ENCODE assay signal across 8 cellular contexts in genomic region chr2:112048887-112049286, GRCh38. TPM values are rescaled to one million over a fixed set of nuclear protein-coding genes. Genes with fewer than 3 reads are reported as not detected.
DNase-seq lines count a peak whose midpoint lies in the region; ATAC-seq, FAIRE-seq and TF ChIP-seq lines count a peak whose summit lies in the region.

No MANE protein-coding gene starts in this region.

- H3K27ac ChIP-seq in CD4-positive, alpha-beta memory T cell (ENCODE audit: low read depth, low read length), result no peak overlapping the region
- no peak overlapping the region for H3K27ac ChIP-seq in heart right ventricle

- no peak for TF ChIP-seq POLR2A in GM12892 (IDR thresholded peaks at IDR 0.05; ENCODE audit: low read depth, low read length)

- peaks cover 0 to 8% (median 6%) of the 10 kb centered on the region in 8 donors for H3K9me3 Mint-ChIP-seq in CD4-positive, alpha-beta memory T cell
- H3K9me3 Mint-ChIP-seq in activated CD8-positive, alpha-beta T cell treated with anti-CD3 and anti-CD28 coated beads, Interleukin-2, amount 10 ng/mL, durations not matched to agents 7 days and 5 days (ENCODE audit: insufficient read depth), result no peaks in the 10 kb centered on the region

- peaks cover 7% of the 10 kb centered on the region for H3K4me1 ChIP-seq in CD4-positive, alpha-beta memory T cell (ENCODE audit: insufficient read depth, low read length)
- H3K4me1 ChIP-seq in heart right ventricle, result peaks cover 0 to 29% (median 23%) of the 10 kb centered on the region in 9 donors

- POLR2A ChIA-PET in CD4-positive, alpha-beta memory T cell (lab: Charles Lee; ENCODE audit: partially characterized antibody), result no interaction called here
- POLR2A ChIA-PET in activated CD8-positive, alpha-beta T cell treated with anti-CD3 and anti-CD28 coated beads, Interleukin-2, amount 10 ng/mL, durations not matched to agents 7 days and 5 days (lab: Charles Lee), result no interaction called here

- H3K36me3 ChIP-seq in CD4-positive, alpha-beta memory T cell (ENCODE audit: insufficient read depth, low read length), result no peaks in the 10 kb centered on the region
- no peaks in the 10 kb centered on the region for H3K36me3 ChIP-seq in heart right ventricle

- no peaks in the 10 kb centered on the region for H3K9me3 ChIP-seq in CD4-positive, alpha-beta memory T cell (ENCODE audit: control insufficient read depth in 1 of 2, low read length in 2 of 2)
- peaks cover 0 to 23% (median 11%) of the 10 kb centered on the region in 11 donors for H3K9me3 ChIP-seq in heart right ventricle

- H3K36me3 Mint-ChIP-seq in CD4-positive, alpha-beta memory T cell, result no peaks in the 10 kb centered on the region
- H3K36me3 Mint-ChIP-seq in activated CD8-positive, alpha-beta T cell treated with anti-CD3 and anti-CD28 coated beads, Interleukin-2, amount 10 ng/mL, durations not matched to agents 7 days and 5 days (ENCODE audit: low read depth), result no peaks in the 10 kb centered on the region

- FAIRE-seq in GM19239 (lab: Jason Lieb, UNC), result peak; percentile 26
- no peak for FAIRE-seq in GM12892 (lab: Jason Lieb, UNC)

- H3K4me1 Mint-ChIP-seq in CD4-positive, alpha-beta memory T cell, result peaks cover 7 to 12% (median 8%) of the 10 kb centered on the region in 4 donors
- peaks cover 7% of the 10 kb centered on the region for H3K4me1 Mint-ChIP-seq in activated CD8-positive, alpha-beta T cell treated with anti-CD3 and anti-CD28 coated beads, Interleukin-2, amount 10 ng/mL, durations not matched to agents 7 days and 5 days (ENCODE audit: low read depth)

- 25 to 36% methylated on average over 3 of the region's 3 CpGs for WGBS in heart right ventricle, 2 donors

- H3K27me3 Mint-ChIP-seq in CD4-positive, alpha-beta memory T cell, result peaks cover 2 to 9% of the 10 kb centered on the region in 2 donors
- peaks cover 20% of the 10 kb centered on the region for H3K27me3 Mint-ChIP-seq in activated CD8-positive, alpha-beta T cell treated with anti-CD3 and anti-CD28 coated beads, Interleukin-2, amount 10 ng/mL, durations not matched to agents 7 days and 5 days (ENCODE audit: low read depth)

- TF ChIP-seq CTCF in heart right ventricle (IDR thresholded peaks at IDR 0.05), result peak; percentile 67 to 91 (median 83)

- H3K4me3 Mint-ChIP-seq in CD4-positive, alpha-beta memory T cell, result no peak overlapping the region
- H3K4me3 Mint-ChIP-seq in activated CD8-positive, alpha-beta T cell treated with anti-CD3 and anti-CD28 coated beads, Interleukin-2, amount 10 ng/mL, durations not matched to agents 7 days and 5 days, result no peak overlapping the region

- peak; percentile 49 to 63 (median 55) for DNase-seq in CD4-positive, alpha-beta memory T cell
- DNase-seq in GM19239 (ENCODE audit: insufficient read length, low spot score) (no peak), NCI-H2196 (lab: John Stamatoyannopoulos, UW; ENCODE audit: unreplicated experiment) (peak; percentile 55), heart right ventricle (peak in 1 of 2 donors; percentile 58), sciatic nerve (ENCODE audit: low spot score) (no peak), GM12892 (ENCODE audit: insufficient read length) (no peak)
- peak; percentile 45 for DNase-seq in activated CD8-positive, alpha-beta T cell treated with anti-CD3 and anti-CD28 coated beads, Interleukin-2, amount 10 ng/mL, durations not matched to agents 7 days and 5 days

- H3K27ac Mint-ChIP-seq in CD4-positive, alpha-beta memory T cell, result no peak overlapping the region
- H3K27ac Mint-ChIP-seq in activated CD8-positive, alpha-beta T cell treated with anti-CD3 and anti-CD28 coated beads, Interleukin-2, amount 10 ng/mL, durations not matched to agents 7 days and 5 days, result no peak overlapping the region

- intact Hi-C loops in CD4-positive, alpha-beta memory T cell (cut with micrococcal nuclease), result loop anchor here (1.0 kb wide), 1 partner anchor 162 kb away; no protein-coding TSS in a partner anchor
- intact Hi-C loops in heart right ventricle (cut with DNase I) (loop anchor here in 9 of 10 donors (1.0 to 10.0 kb wide), 8 partner anchors 74 to 162 kb away; partner anchors contain the start of gene MERTK (in 6 of the 9)), sciatic nerve (cut with DNase I) (loop anchor here (5.0 kb wide), 1 partner anchor 152 kb away; the partner anchor contains the start of gene MERTK)

- peak; percentile 61 for ATAC-seq in activated CD8-positive, alpha-beta T cell treated with anti-CD3 and anti-CD28 coated beads, Interleukin-2, amount 10 ng/mL, durations not matched to agents 7 days and 5 days
- ATAC-seq in heart right ventricle (peak in 6 of 8 donors; percentile 59 to 87 (median 83)), sciatic nerve (peak; percentile 77), HG03025 (IDR thresholded peaks at IDR 0.05; ENCODE audit: low FRiP score, unreplicated experiment) (no peak)

- H3K27me3 ChIP-seq in CD4-positive, alpha-beta memory T cell (ENCODE audit: insufficient read depth, low read length), result no peaks in the 10 kb centered on the region
- H3K27me3 ChIP-seq in heart right ventricle, result no peaks in the 10 kb centered on the region

- H3K4me3 ChIP-seq in CD4-positive, alpha-beta memory T cell (ENCODE audit: low read length in 2 of 2), result no peak overlapping the region
- H3K4me3 ChIP-seq in heart right ventricle, result no peak overlapping the region

- CTCF ChIA-PET in CD4-positive, alpha-beta memory T cell (lab: Charles Lee; ENCODE audit: partially characterized antibody), result interaction anchor here (1.6 kb wide), 1 partner anchor 161 kb away, joined by 15 read pairs; no protein-coding TSS in a partner anchor
- CTCF ChIA-PET in activated CD8-positive, alpha-beta T cell treated with anti-CD3 and anti-CD28 coated beads, Interleukin-2, amount 10 ng/mL, durations not matched to agents 7 days and 5 days (lab: Charles Lee), result interaction anchor here (1.8 to 3.6 kb wide), 3 partner anchors 148 to 161 kb away, joined by 7 to 20 read pairs (median 11); no protein-coding TSS in a partner anchor

RNA-seq across cellular contexts. Expression of gene TMEM87B, which starts 6.2 kb away (rescaled TPM):
- total RNA-seq in CD4-positive, alpha-beta memory T cell, result 10 to 100 TPM; 28.6 to 28.7 TPM
- polyA plus RNA-seq in CD4-positive, alpha-beta memory T cell, result 10 to 100 TPM; 12.5 to 15.1 TPM
- 10 to 100 TPM; 18.6 to 19.9 TPM for total RNA-seq in activated CD8-positive, alpha-beta T cell treated with anti-CD3 and anti-CD28 coated beads, Interleukin-2, amount 10 ng/mL, durations not matched to agents 7 days and 5 days
- total RNA-seq in heart right ventricle (10 to 100 TPM in 2 of 10 donors, 1 to 10 TPM in 8; 4.4 to 11.1 (median 5.7) TPM), sciatic nerve (21.4 TPM)
- polyA plus RNA-seq in heart right ventricle, result 1 to 10 TPM; 4.8 to 6.0 TPM
- 25.9 TPM for polyA plus RNA-seq in GM12892 (2012; ENCODE audit: missing spikeins)

Comparison
In these comparisons a context has a peak if more than half of its experiments do, and no peak if none do; other contexts are left out.
1. DNase-seq: peak in CD4-positive, alpha-beta memory T cell (5 of 5), NCI-H2196 (single experiment) and activated CD8-positive, alpha-beta T cell treated with anti-CD3 and anti-CD28 coated beads, Interleukin-2, amount 10 ng/mL, durations not matched to agents 7 days and 5 days (single experiment); none in GM19239 (single experiment), sciatic nerve (single experiment) and GM12892 (single experiment).